Comparison of ENCODE assay signal across 11 cellular contexts in genomic region chr2:70127920-70128444, GRCh38. TPM values are rescaled to one million over a fixed set of nuclear protein-coding genes. Genes with fewer than 3 reads are reported as not detected.
DNase-seq lines count a peak whose midpoint lies in the region; ATAC-seq and TF ChIP-seq lines count a peak whose summit lies in the region.
"Had no signal": no experiment of that assay in that cellular context is flagged by ENCODE, and none has a peak within 500 bp of the region (broad histone marks: within the 10 kb centered on the region; RNA-seq: fewer than 3 reads in every experiment).

No MANE protein-coding gene starts in this region.

- H3K4me1 Mint-ChIP-seq in activated CD4-positive, alpha-beta T cell treated with anti-CD3 and anti-CD28 coated beads, Interleukin-2, amount 10 ng/mL, durations not matched to agents 24 days and 14 days: peaks cover 71% of the 10 kb centered on the region
- peaks cover 54% of the 10 kb centered on the region for H3K4me1 Mint-ChIP-seq in activated CD8-positive, alpha-beta T cell treated with anti-CD3 and anti-CD28 coated beads for 36 hours (ENCODE audit: low read depth)
- H3K4me1 Mint-ChIP-seq in neural crest cell: peaks cover 46% of the 10 kb centered on the region

- peak overlapping the region; percentile 40 for H3K27ac Mint-ChIP-seq in activated CD4-positive, alpha-beta T cell treated with anti-CD3 and anti-CD28 coated beads, Interleukin-2, amount 10 ng/mL, durations not matched to agents 24 days and 14 days
- peak overlapping the region; percentile 51 for H3K27ac Mint-ChIP-seq in activated CD8-positive, alpha-beta T cell treated with anti-CD3 and anti-CD28 coated beads for 36 hours
- H3K27ac Mint-ChIP-seq in neural crest cell (ENCODE audit: unreplicated experiment): no peak overlapping the region

- H3K9ac ChIP-seq in KMS-11: no peak overlapping the region

- intact Hi-C loops in activated CD4-positive, alpha-beta T cell treated with anti-CD3 and anti-CD28 coated beads, Interleukin-2, amount 10 ng/mL, durations not matched to agents 24 days and 14 days (cut with micrococcal nuclease): no loop called here
- intact Hi-C loops in activated CD8-positive, alpha-beta T cell treated with anti-CD3 and anti-CD28 coated beads for 36 hours (cut with micrococcal nuclease): no loop called here

- CTCF ChIA-PET in activated CD8-positive, alpha-beta T cell treated with anti-CD3 and anti-CD28 coated beads for 36 hours (lab: Charles Lee): interaction anchor here (0.8 to 1.7 kb wide), 4 partner anchors 15 to 214 kb away, joined by 3 to 5 read pairs (median 4); partner anchors contain the start of gene MXD1

- POLR2A ChIA-PET in activated CD8-positive, alpha-beta T cell treated with anti-CD3 and anti-CD28 coated beads for 36 hours (lab: Charles Lee): interaction anchor here (0.9 to 38.3 kb wide), 6 partner anchors 8 to 46 kb away, joined by 3 to 955 read pairs (median 4); partner anchors contain the start of gene PCBP1

- no peak for DNase-seq in activated CD4-positive, alpha-beta T cell treated with anti-CD3 and anti-CD28 coated beads, Interleukin-2, amount 10 ng/mL, durations not matched to agents 24 days and 14 days
- no peak for DNase-seq in activated CD4-positive, alpha-beta T cell treated with anti-CD3 and anti-CD28 coated beads, Interleukin-2, amount 50 U/mL, for 4 hours
- DNase-seq in activated CD8-positive, alpha-beta T cell treated with anti-CD3 and anti-CD28 coated beads for 36 hours: no peak
- no peak for DNase-seq in neural crest cell (ENCODE audit: low read depth, low spot score)
- no peak for DNase-seq in stimulated activated CD4-positive, alpha-beta T cell treated with anti-CD3 and anti-CD28 coated beads, Interleukin-2, amount 100 ng/mL, for 48 hours
- no peak for DNase-seq in glomerular visceral epithelial cell (ENCODE audit: extremely low spot score)
- DNase-seq in DMS114 treated with DMSO at 0.1 percent for 48 hours (lab: John Stamatoyannopoulos, UW; ENCODE audit: unreplicated experiment): no peak
- DNase-seq: ACHN, NCI-H2227 treated with DMSO at 0.1 percent for 48 hours had no signal

- TF ChIP-seq CTCF in KMS-11 (conservative IDR thresholded peaks at IDR 0.05; ENCODE audit: low read depth, low read length) (no peak), neural crest cell (conservative IDR thresholded peaks at IDR 0.05) (no peak)
- TF ChIP-seq CTCF in activated CD8-positive, alpha-beta T cell treated with anti-CD3 and anti-CD28 coated beads for 36 hours (IDR thresholded peaks at IDR 0.05): no peak

- H3K27me3 Mint-ChIP-seq in activated CD4-positive, alpha-beta T cell treated with anti-CD3 and anti-CD28 coated beads, Interleukin-2, amount 10 ng/mL, durations not matched to agents 24 days and 14 days: no peaks in the 10 kb centered on the region
- H3K27me3 Mint-ChIP-seq in activated CD8-positive, alpha-beta T cell treated with anti-CD3 and anti-CD28 coated beads for 36 hours: no peaks in the 10 kb centered on the region
- peaks cover 2% of the 10 kb centered on the region for H3K27me3 Mint-ChIP-seq in neural crest cell (ENCODE audit: low read depth)

- H3K4me3 ChIP-seq in KMS-11 (IDR thresholded peaks at IDR 0.05; ENCODE audit: insufficient read depth, low read depth, low read length): no peak overlapping the region
- H3K4me3 ChIP-seq: skin epidermis had no signal

- no peaks in the 10 kb centered on the region for H3K79me2 ChIP-seq in KMS-11 (ENCODE audit: insufficient read depth, low read depth)

- no peaks in the 10 kb centered on the region for H3K27me3 ChIP-seq in KMS-11 (ENCODE audit: insufficient read depth, low read depth)

- no peak for ATAC-seq in activated CD8-positive, alpha-beta T cell treated with anti-CD3 and anti-CD28 coated beads for 36 hours

- peak overlapping the region; percentile 12; the same call in 1 of the 2 replicates for H3K4me2 ChIP-seq in KMS-11

- peaks cover 5% of the 10 kb centered on the region for H3K36me3 Mint-ChIP-seq in activated CD4-positive, alpha-beta T cell treated with anti-CD3 and anti-CD28 coated beads, Interleukin-2, amount 10 ng/mL, durations not matched to agents 24 days and 14 days (ENCODE audit: low read depth)
- peaks cover 21% of the 10 kb centered on the region for H3K36me3 Mint-ChIP-seq in activated CD8-positive, alpha-beta T cell treated with anti-CD3 and anti-CD28 coated beads for 36 hours (ENCODE audit: low read depth)
- no peaks in the 10 kb centered on the region for H3K36me3 Mint-ChIP-seq in neural crest cell (ENCODE audit: low read depth)

- no peak overlapping the region for H3K4me3 Mint-ChIP-seq in activated CD4-positive, alpha-beta T cell treated with anti-CD3 and anti-CD28 coated beads, Interleukin-2, amount 10 ng/mL, durations not matched to agents 24 days and 14 days
- H3K4me3 Mint-ChIP-seq in activated CD8-positive, alpha-beta T cell treated with anti-CD3 and anti-CD28 coated beads for 36 hours: peak overlapping the region; percentile 13
- peak overlapping the region; percentile 31 for H3K4me3 Mint-ChIP-seq in neural crest cell

- H3K9me3 Mint-ChIP-seq in activated CD4-positive, alpha-beta T cell treated with anti-CD3 and anti-CD28 coated beads, Interleukin-2, amount 10 ng/mL, durations not matched to agents 24 days and 14 days: peaks cover 3% of the 10 kb centered on the region
- H3K9me3 Mint-ChIP-seq in activated CD8-positive, alpha-beta T cell treated with anti-CD3 and anti-CD28 coated beads for 36 hours: peaks cover 3% of the 10 kb centered on the region
- H3K9me3 Mint-ChIP-seq in neural crest cell: no peaks in the 10 kb centered on the region

- H2AFZ ChIP-seq in KMS-11 (ENCODE audit: low read depth): peak overlapping the region; percentile 12; the same call in 1 of the 2 replicates

- no peaks in the 10 kb centered on the region for H4K20me1 ChIP-seq in KMS-11 (ENCODE audit: insufficient read depth)

- H3K4me1 ChIP-seq in KMS-11 (ENCODE audit: low read depth, poor library complexity, severe bottlenecking): peaks cover 62% of the 10 kb centered on the region

- 0 out of 2 replicates have a peak overlapping the region, but pooled peaks have one; percentile 1 for H3K27ac ChIP-seq in KMS-11

- no peaks in the 10 kb centered on the region for H3K36me3 ChIP-seq in KMS-11 (ENCODE audit: insufficient read depth)

RNA-seq across cellular contexts. Expression of gene PCBP1, which starts 40.7 kb away (rescaled TPM):
- total RNA-seq in activated CD4-positive, alpha-beta T cell treated with anti-CD3 and anti-CD28 coated beads, Interleukin-2, amount 10 ng/mL, durations not matched to agents 24 days and 14 days: 443 and 447 TPM in 2 replicates
- 100 to 1,000 TPM; 470 to 489 TPM for total RNA-seq in activated CD8-positive, alpha-beta T cell treated with anti-CD3 and anti-CD28 coated beads for 36 hours
- 365 and 382 TPM in 2 replicates for total RNA-seq in neural crest cell
